7 cellular contexts compared by ENCODE assay signal in the genomic region with DNA sequence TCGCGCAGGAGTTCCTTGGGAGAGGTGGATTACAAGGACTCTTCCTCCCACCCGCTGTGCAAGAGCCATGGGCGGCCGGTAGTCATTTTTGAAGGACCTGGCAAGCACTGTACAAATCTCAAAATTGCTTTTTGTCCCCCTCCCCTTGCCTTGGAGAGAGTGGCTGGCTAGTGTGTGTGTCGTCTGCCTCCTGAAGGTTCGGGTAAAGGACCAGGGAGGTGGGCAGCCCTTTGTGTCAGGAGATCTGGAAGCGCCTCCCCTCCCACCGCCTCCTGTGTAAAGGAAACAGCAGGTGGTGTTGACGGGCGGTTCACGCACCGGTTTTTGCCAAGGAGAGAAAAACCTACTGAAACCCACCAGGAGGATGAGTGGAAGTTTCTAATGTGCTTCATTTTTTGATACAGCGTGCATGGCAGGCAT. TPM values are rescaled to one million over a fixed set of nuclear protein-coding genes. Genes with fewer than 3 reads are reported as not detected.
DNase-seq lines count a peak whose midpoint lies in the region; ATAC-seq and TF ChIP-seq lines count a peak whose summit lies in the region.

No MANE protein-coding gene starts in this region.

- TF ChIP-seq CTCF in GM13976 (IDR thresholded peaks at IDR 0.05; ENCODE audit: borderline replicate concordance, control extremely low read depth, extremely low read depth, insufficient read depth, missing control alignments) (no peak), colonic mucosa (IDR thresholded peaks at IDR 0.05) (no peak), nephron progenitor cell (IDR thresholded peaks at IDR 0.05) (no peak), omental fat pad (IDR thresholded peaks at IDR 0.05) (no peak)

- H3K9ac ChIP-seq in colonic mucosa (ENCODE audit: low read depth in 2 of 2, low read length in 2 of 2) = peak overlapping the region; percentile 94 to 99

- in situ Hi-C loops in GM13976 (cut with MboI; ENCODE audit: low sequenced_read_pairs, unreplicated experiment) = loop anchor here (25.0 kb wide), 1 partner anchor 191 kb away; a partner anchor contains a TSS

- H3K4me1 Mint-ChIP-seq in nephron progenitor cell = peaks cover 47% of the 10 kb centered on the region

- no peak for ATAC-seq in activated CD4-positive, CD25-positive, alpha-beta regulatory T cell treated with anti-CD3 and anti-CD28 coated beads, Interleukin-2, amount 50 U/mL, for 24 hours
- no peak for ATAC-seq in omental fat pad (ENCODE audit: low FRiP score)

- no peaks in the 10 kb centered on the region for H3K9me3 ChIP-seq in colonic mucosa

- peak overlapping the region; percentile 25 for H3K27ac Mint-ChIP-seq in nephron progenitor cell

- DNase-seq in GM13976 (ENCODE audit: low spot score) = peak; percentile 10
- peak; percentile 36 for DNase-seq in NCI-H2227 (lab: John Stamatoyannopoulos, UW; ENCODE audit: unreplicated experiment)
- DNase-seq in colonic mucosa = peak; percentile 60
- DNase-seq in nephron progenitor cell = peak; percentile 29
- DNase-seq in SKM-1 (lab: John Stamatoyannopoulos, UW; ENCODE audit: unreplicated experiment) = no peak
- no peak for DNase-seq in omental fat pad (ENCODE audit: low spot score)

- peaks cover 10% of the 10 kb centered on the region for H3K4me1 ChIP-seq in colonic mucosa

- H3K9me3 Mint-ChIP-seq in nephron progenitor cell = no peaks in the 10 kb centered on the region

- peak overlapping the region; percentile 96 for H3K4me3 Mint-ChIP-seq in nephron progenitor cell

- H3K27me3 ChIP-seq in colonic mucosa = no peaks in the 10 kb centered on the region

- no peaks in the 10 kb centered on the region for H3K36me3 ChIP-seq in colonic mucosa

- H3K27me3 Mint-ChIP-seq in nephron progenitor cell (ENCODE audit: low read depth, poor library complexity) = peaks cover 18% of the 10 kb centered on the region

- H3K4me3 ChIP-seq in colonic mucosa = peak overlapping the region; percentile 83

- intact Hi-C loops in colonic mucosa (cut with DNase I) = loop anchor here (5.0 kb wide), 2 partner anchors 51 to 201 kb away; a partner anchor contains a TSS

- H3K36me3 Mint-ChIP-seq in nephron progenitor cell (ENCODE audit: low read depth) = peaks cover 11% of the 10 kb centered on the region

- H3K27ac ChIP-seq in colonic mucosa = peak overlapping the region; percentile 94

RNA-seq across cellular contexts. Expression of a gene that starts 1.2 kb away (rescaled TPM):
- total RNA-seq in colonic mucosa (100 to 1,000 TPM; 120 to 201 TPM), omental fat pad (10 to 100 TPM; 44.6 to 71.0 (median 60.0) TPM)

RNA-seq across cellular contexts. Expression of a gene that starts 51.2 kb away (rescaled TPM):
- 100 to 1,000 TPM; 211 to 295 TPM for total RNA-seq in colonic mucosa
- total RNA-seq in omental fat pad = 10 to 100 TPM; 63.7 to 94.6 (median 82.4) TPM

Comparison
In these comparisons a context has a peak if more than half of its experiments do, and no peak if none do; other contexts are left out.
1. DNase-seq: peak in GM13976 (single experiment), NCI-H2227 (single experiment), colonic mucosa (single experiment) and nephron progenitor cell (single experiment); none in SKM-1 (single experiment) and omental fat pad (single experiment).